Comparison of ENCODE assay signal across 9 cellular contexts in the genomic region with DNA sequence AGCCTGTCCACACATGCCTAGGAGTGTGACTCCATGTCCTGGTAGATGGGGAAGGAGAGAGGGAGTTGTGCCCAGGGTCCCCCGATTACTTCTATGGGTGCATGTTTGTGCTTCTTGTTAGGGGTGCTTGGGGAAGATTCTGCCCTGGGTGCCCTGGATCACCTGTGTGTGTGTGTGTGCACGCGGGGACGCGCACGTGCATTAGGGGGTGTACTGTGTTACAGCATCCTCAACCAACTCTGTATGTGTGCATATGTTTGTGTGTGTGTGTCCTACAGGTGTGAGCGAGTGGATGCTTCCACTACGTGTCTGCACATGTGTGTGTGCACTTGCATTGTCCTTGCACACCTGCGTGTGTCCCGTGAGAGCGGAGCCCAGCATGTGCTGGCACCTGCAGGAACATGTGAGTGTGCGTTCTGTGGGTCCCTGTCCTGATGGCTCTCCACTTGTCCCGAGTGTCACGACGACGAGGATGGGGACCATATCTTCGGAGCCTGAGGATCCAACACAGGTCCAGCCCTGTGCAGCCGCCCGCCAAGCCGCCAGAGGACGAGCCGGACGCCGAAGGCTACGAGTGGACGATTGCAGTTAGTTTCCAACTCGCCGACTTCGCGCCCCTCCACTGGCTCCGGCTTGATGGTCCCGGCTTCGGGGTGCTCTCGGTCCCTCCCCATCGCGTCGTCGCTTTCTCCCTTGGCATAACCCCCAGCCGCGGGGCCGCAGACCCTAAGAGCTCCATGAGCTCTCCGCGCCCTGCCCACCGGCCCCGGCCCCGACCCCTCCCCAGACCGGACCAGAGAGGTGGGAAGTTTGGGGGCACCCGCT. TPM values are rescaled to one million over a fixed set of nuclear protein-coding genes. Genes with fewer than 3 reads are reported as not detected.
DNase-seq lines count a peak whose midpoint lies in the region; ATAC-seq and TF ChIP-seq lines count a peak whose summit lies in the region.
"Had no signal": no experiment of that assay in that cellular context is flagged by ENCODE, and none has a peak within 500 bp of the region (broad histone marks: within the 10 kb centered on the region; RNA-seq: fewer than 3 reads in every experiment).

No MANE protein-coding gene starts in this region.

- H3K4me3 ChIP-seq in ACC112 (ENCODE audit: low read depth, low read length) (peak overlapping the region; percentile 79), HUES64 (ENCODE audit: low read length) (peak overlapping the region; percentile 47)

- H3K27ac ChIP-seq in ACC112 (ENCODE audit: low read depth, low read length) = no peak overlapping the region
- H3K27ac ChIP-seq in HUES64 (ENCODE audit: low read depth, low read length) = no peak overlapping the region

- peak overlapping the region; percentile 38; the same call in 1 of the 2 replicates for H3K9ac ChIP-seq in HUES64 (ENCODE audit: low read depth, low read length)

- TF ChIP-seq CTCF in natural killer cell (IDR thresholded peaks at IDR 0.05) = no peak

- 34% methylated on average over 48 of the region's 48 CpGs for WGBS in HUES64

- H3K9me3 ChIP-seq in HUES64 (ENCODE audit: insufficient read depth, low read depth, low read length) = no peaks in the 10 kb centered on the region

- H3K79me2 ChIP-seq in ACC112 (ENCODE audit: control insufficient read depth, insufficient read depth, low read length, unreplicated experiment) = peaks cover 10% of the 10 kb centered on the region

- peak overlapping the region; percentile 56 to 98 for H3K27ac Mint-ChIP-seq in natural killer cell

- intact Hi-C loops in natural killer cell (cut with micrococcal nuclease) = loop anchor here (5.0 to 10.0 kb wide), 3 partner anchors 35 to 648 kb away; partner anchors contain the start of gene SLFN12L

- peaks cover 3% of the 10 kb centered on the region for H3K4me1 ChIP-seq in ACC112 (ENCODE audit: control insufficient read depth, insufficient read depth, low read length, unreplicated experiment)
- no peaks in the 10 kb centered on the region for H3K4me1 ChIP-seq in HUES64 (ENCODE audit: insufficient read depth, low read length)

- H3K27me3 ChIP-seq in ACC112 (ENCODE audit: insufficient read depth, low read length) = no peaks in the 10 kb centered on the region
- peaks cover 27% of the 10 kb centered on the region for H3K27me3 ChIP-seq in HUES64 (ENCODE audit: insufficient read depth, low read length)

- H3K36me3 Mint-ChIP-seq in natural killer cell = no peaks in the 10 kb centered on the region

- H3K4me3 Mint-ChIP-seq in natural killer cell = peak overlapping the region; percentile 73

- H2AFZ ChIP-seq in ACC112 (ENCODE audit: low read length, unreplicated experiment) = peak overlapping the region; percentile 98

- peak; percentile 17 for ATAC-seq in esophagus mucosa
- ATAC-seq in natural killer cell = peak in 2 of 3 donors; percentile 6 to 11
- ATAC-seq in HG03571 (IDR thresholded peaks at IDR 0.05; ENCODE audit: unreplicated experiment) = no peak

- no peaks in the 10 kb centered on the region for H3K27me3 Mint-ChIP-seq in natural killer cell (ENCODE audit: low read depth in 2 of 2)

- DNase-seq in natural killer cell (no peak), NCI-H345 (lab: John Stamatoyannopoulos, UW) (no peak), HuH-7.5 (ENCODE audit: low spot score) (no peak)
- DNase-seq in activated CD8-positive, alpha-beta memory T cell treated with anti-CD3 and anti-CD28 coated beads for 24 hours = no peak

- H3K9me3 Mint-ChIP-seq in natural killer cell = no peaks in the 10 kb centered on the region

- H3K36me3 ChIP-seq in ACC112 (ENCODE audit: insufficient read depth, low read length) (no peaks in the 10 kb centered on the region), HUES64 (ENCODE audit: insufficient read depth, low read length) (no peaks in the 10 kb centered on the region)

- peaks cover 39 to 64% of the 10 kb centered on the region in 2 donors for H3K4me1 Mint-ChIP-seq in natural killer cell

RNA-seq across cellular contexts. Expression of gene TBC1D3B, which starts 6.0 kb away (rescaled TPM):
- polyA plus RNA-seq in HUES64 (2013, experiment 1 of 2) = 1.3 TPM
- polyA plus RNA-seq in HUES64 (2013, experiment 2 of 2) = 0.89 TPM
- total RNA-seq in esophagus mucosa (7.2 TPM), natural killer cell (10 to 100 TPM in 1 of 3 donors, 1 to 10 TPM in 2; 4.3 to 10.7 (median 8.2) TPM)

RNA-seq across cellular contexts. Expression of gene CCL3L1, which starts 14.2 kb away (rescaled TPM):
- polyA plus RNA-seq in HUES64 (2013, experiment 1 of 2) = not detected
- polyA plus RNA-seq in HUES64 (2013, experiment 2 of 2) = not detected
- total RNA-seq in esophagus mucosa = not detected
- total RNA-seq in natural killer cell = 10 to 100 TPM; 22.2 to 73.9 (median 55.9) TPM
- total RNA-seq: myocyte had no signal

RNA-seq across cellular contexts. Expression of gene CCL4L2, which starts 28.5 kb away (rescaled TPM):
- polyA plus RNA-seq in HUES64 (2013, experiment 1 of 2) = not detected
- polyA plus RNA-seq in HUES64 (2013, experiment 2 of 2) = not detected
- total RNA-seq in esophagus mucosa (not detected), natural killer cell (10 to 100 TPM; 23.7 to 31.2 (median 25.4) TPM)
- total RNA-seq: myocyte had no signal

Comparison
In these comparisons a context has a peak if more than half of its experiments do, and no peak if none do; other contexts are left out.
1. RNA of gene CCL3L1, which starts 14.2 kb away (total RNA-seq): 22.2 to 73.9 TPM in natural killer cell; not detected in esophagus mucosa (single experiment); every median in the first group is over 10 times any median in the second.